In the genomic region with DNA sequence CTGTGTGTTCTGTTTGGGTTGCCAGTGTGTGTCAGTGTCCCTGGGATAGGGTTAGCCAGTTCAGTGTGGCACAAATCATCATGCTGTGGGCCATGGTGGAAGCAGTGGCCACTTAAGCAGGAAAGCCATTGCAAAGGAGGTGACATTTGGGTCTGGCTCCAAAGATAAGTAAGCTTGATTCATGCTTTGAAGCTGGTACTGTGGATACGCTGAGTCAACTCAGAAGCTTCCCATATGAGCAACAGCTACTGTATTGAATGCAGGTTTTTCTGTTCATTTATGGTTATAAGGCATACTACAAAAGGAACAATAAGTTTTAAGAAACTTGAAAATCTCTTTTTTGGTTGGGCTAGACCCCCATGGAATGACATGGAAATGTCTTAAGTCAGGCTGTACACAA, we compare ENCODE assay signal across 16 cellular contexts.
"Had no signal": no experiment of that assay in that cellular context is flagged by ENCODE, and none has a peak within 500 bp of the region (broad histone marks: within the 10 kb centered on the region; RNA-seq: fewer than 3 reads in every experiment).

No MANE protein-coding gene starts in this region.

- ATAC-seq: gastroesophageal sphincter, heart left ventricle had no signal

- H3K4me3 ChIP-seq: dorsolateral prefrontal cortex, gastroesophageal sphincter, heart left ventricle, thyroid gland had no signal

- H3K27me3 ChIP-seq: dorsolateral prefrontal cortex, gastroesophageal sphincter, heart left ventricle, thyroid gland had no signal

- H3K27ac Mint-ChIP-seq: activated B cell treated with CpG ODN at 0.5 μM for 24 hours; activated CD4-positive, alpha-beta memory T cell treated with anti-CD3 and anti-CD28 coated beads for 36 hours; activated naive CD8-positive, alpha-beta T cell; activated T-helper 1 cell treated with anti-CD3 and anti-CD28 coated beads, Interleukin-12 subunit alpha, Interleukin-12 subunit beta, Interleukin-2, Interleukin-4 antibody, amounts not matched to agents 30 ng/mL and 10 ng/mL and 1 ng/mL, durations not matched to agents 14 hours and 24 hours and 36 hours; memory B cell; progenitor cell of endocrine pancreas; T-helper 1 cell treated with Interleukin-12 subunit alpha and Interleukin-12 subunit beta and Interleukin-4 antibody, amounts not matched to agents 30 μg/mL and 1 μg/mL, for 36 hours had no signal

- H3K9me3 Mint-ChIP-seq: activated B cell treated with CpG ODN at 0.5 μM for 24 hours; activated CD4-positive, alpha-beta memory T cell treated with anti-CD3 and anti-CD28 coated beads for 36 hours; activated T-helper 1 cell treated with anti-CD3 and anti-CD28 coated beads, Interleukin-12 subunit alpha, Interleukin-12 subunit beta, Interleukin-2, Interleukin-4 antibody, amounts not matched to agents 30 ng/mL and 10 ng/mL and 1 ng/mL, durations not matched to agents 14 hours and 24 hours and 36 hours; neural crest cell; T-helper 1 cell treated with Interleukin-12 subunit alpha and Interleukin-12 subunit beta and Interleukin-4 antibody, amounts not matched to agents 30 μg/mL and 1 μg/mL, for 36 hours had no signal

- H3K9me3 ChIP-seq: gastroesophageal sphincter, heart left ventricle, thyroid gland had no signal

- H3K4me3 Mint-ChIP-seq: activated B cell treated with CpG ODN at 0.5 μM for 24 hours; activated CD4-positive, alpha-beta memory T cell treated with anti-CD3 and anti-CD28 coated beads for 36 hours; activated naive CD8-positive, alpha-beta T cell; activated T-helper 1 cell treated with anti-CD3 and anti-CD28 coated beads, Interleukin-12 subunit alpha, Interleukin-12 subunit beta, Interleukin-2, Interleukin-4 antibody, amounts not matched to agents 30 ng/mL and 10 ng/mL and 1 ng/mL, durations not matched to agents 14 hours and 24 hours and 36 hours; memory B cell; neural crest cell; T-helper 1 cell treated with Interleukin-12 subunit alpha and Interleukin-12 subunit beta and Interleukin-4 antibody, amounts not matched to agents 30 μg/mL and 1 μg/mL, for 36 hours had no signal

- H3K4me1 Mint-ChIP-seq: activated B cell treated with CpG ODN at 0.5 μM for 24 hours, memory B cell had no signal

- H3K27ac ChIP-seq: dorsolateral prefrontal cortex, epithelial cell of prostate, gastroesophageal sphincter, heart left ventricle, thyroid gland had no signal

- DNase-seq: activated B cell treated with CpG ODN at 0.5 μM for 24 hours; activated CD4-positive, alpha-beta memory T cell treated with anti-CD3 and anti-CD28 coated beads for 36 hours; activated CD4-positive, alpha-beta T cell treated with anti-CD3 and anti-CD28 coated beads for 4 hours; activated T-cell treated with anti-CD3 and anti-CD28 coated beads for 4 hours; dorsolateral prefrontal cortex; heart left ventricle; stimulated activated naive CD4-positive, alpha-beta T cell treated with Interleukin-2 at 50 U/mL for 16 hours; thyroid gland had no signal

- H3K36me3 ChIP-seq: heart left ventricle, thyroid gland had no signal

- H3K36me3 Mint-ChIP-seq: activated CD4-positive, alpha-beta memory T cell treated with anti-CD3 and anti-CD28 coated beads for 36 hours; activated naive CD8-positive, alpha-beta T cell; memory B cell had no signal

- H3K4me1 ChIP-seq: gastroesophageal sphincter, heart left ventricle, thyroid gland had no signal

- H3K27me3 Mint-ChIP-seq: activated B cell treated with CpG ODN at 0.5 μM for 24 hours; activated CD4-positive, alpha-beta memory T cell treated with anti-CD3 and anti-CD28 coated beads for 36 hours; activated naive CD8-positive, alpha-beta T cell; memory B cell; progenitor cell of endocrine pancreas had no signal
